20 cellular contexts compared by ENCODE assay signal in genomic region chr18:79867666-79868065, GRCh38.
DNase-seq lines count a peak whose midpoint lies in the region; ATAC-seq and TF ChIP-seq lines count a peak whose summit lies in the region.
"Had no signal": no experiment of that assay in that cellular context is flagged by ENCODE, and none has a peak within 500 bp of the region (broad histone marks: within the 10 kb centered on the region; RNA-seq: fewer than 3 reads in every experiment).

No MANE protein-coding gene starts in this region.

- H3K4me1 Mint-ChIP-seq in activated CD4-positive, alpha-beta T cell treated with anti-CD3 and anti-CD28 coated beads, Interleukin-2, amount 10 ng/mL, durations not matched to agents 24 days and 14 days: no peaks in the 10 kb centered on the region

- peaks cover 0 to 7% (median 0%) of the 10 kb centered on the region in 11 donors for H3K9me3 ChIP-seq in heart right ventricle
- H3K9me3 ChIP-seq in esophagus squamous epithelium: no peaks in the 10 kb centered on the region
- H3K9me3 ChIP-seq: HAP-1 had no signal

- WGBS in heart right ventricle, 2 donors: 79 to 82% methylated on average over 16 of the region's 16 CpGs
- 81% methylated on average over 3 of the region's 16 CpGs; no CpG with 5 or more reads in 1 of the 2 donors for WGBS in esophagus squamous epithelium, 2 donors

- peak; percentile 5 for DNase-seq in activated CD4-positive, alpha-beta T cell treated with anti-CD3 and anti-CD28 coated beads for 1 hour
- no peak for DNase-seq in activated CD4-positive, alpha-beta T cell treated with anti-CD3 and anti-CD28 coated beads, Interleukin-2, amount 10 ng/mL, durations not matched to agents 24 days and 14 days
- DNase-seq in left ventricle myocardium superior (peak; percentile 9), heart right ventricle (no peak), posterior vena cava (ENCODE audit: low spot score) (peak; percentile 79), DMS79 (lab: John Stamatoyannopoulos, UW) (no peak), esophagus squamous epithelium (lab: John Stamatoyannopoulos, UW) (no peak)
- DNase-seq: COR-L47, DMS 273 treated with DMSO at 0.1 percent for 48 hours, GDM1, NCI-H1417 treated with DMSO at 0.1 percent for 48 hours, NCI-H187 treated with DMSO at 0.1 percent for 48 hours, NCI-H2227 treated with DMSO at 0.1 percent for 48 hours, NCI-H510A treated with DMSO at 0.1 percent for 48 hours, NCI-H82, OCI-M1 had no signal

- intact Hi-C loops in activated CD4-positive, alpha-beta T cell treated with anti-CD3 and anti-CD28 coated beads, Interleukin-2, amount 10 ng/mL, durations not matched to agents 24 days and 14 days (cut with micrococcal nuclease): no loop called here
- intact Hi-C loops in left ventricle myocardium superior (cut with micrococcal nuclease): no loop called here
- intact Hi-C loops in heart right ventricle (cut with DNase I): no loop called here
- intact Hi-C loops in posterior vena cava (cut with DNase I): no loop called here
- intact Hi-C loops in esophagus squamous epithelium (cut with DNase I): no loop called here

- H3K36me3 Mint-ChIP-seq in activated CD4-positive, alpha-beta T cell treated with anti-CD3 and anti-CD28 coated beads, Interleukin-2, amount 10 ng/mL, durations not matched to agents 24 days and 14 days (ENCODE audit: low read depth): no peaks in the 10 kb centered on the region

- H3K27me3 ChIP-seq in heart right ventricle (peaks cover 0 to 30% (median 18%) of the 10 kb centered on the region in 7 donors), esophagus squamous epithelium (peaks cover 0 to 39% (median 0%) of the 10 kb centered on the region in 4 donors)

- no peak overlapping the region for H3K4me3 Mint-ChIP-seq in activated CD4-positive, alpha-beta T cell treated with anti-CD3 and anti-CD28 coated beads, Interleukin-2, amount 10 ng/mL, durations not matched to agents 24 days and 14 days

- TF ChIP-seq CTCF in heart right ventricle (IDR thresholded peaks at IDR 0.05) (no peak), esophagus squamous epithelium (IDR thresholded peaks at IDR 0.05) (no peak)

- H3K27ac ChIP-seq in heart right ventricle: no peak overlapping the region
- no peak overlapping the region for H3K27ac ChIP-seq in esophagus squamous epithelium
- H3K27ac ChIP-seq: 22Rv1, HL-60 had no signal

- no peak overlapping the region for H3K27ac Mint-ChIP-seq in activated CD4-positive, alpha-beta T cell treated with anti-CD3 and anti-CD28 coated beads, Interleukin-2, amount 10 ng/mL, durations not matched to agents 24 days and 14 days

- no peaks in the 10 kb centered on the region for H3K27me3 Mint-ChIP-seq in activated CD4-positive, alpha-beta T cell treated with anti-CD3 and anti-CD28 coated beads, Interleukin-2, amount 10 ng/mL, durations not matched to agents 24 days and 14 days

- no peak overlapping the region for H3K4me3 ChIP-seq in heart right ventricle
- no peak overlapping the region for H3K4me3 ChIP-seq in esophagus squamous epithelium
- H3K4me3 ChIP-seq: HAP-1 had no signal

- no peak for TF ChIP-seq POLR2A in esophagus squamous epithelium (IDR thresholded peaks at IDR 0.05)

- H3K4me1 ChIP-seq in heart right ventricle: no peaks in the 10 kb centered on the region
- H3K4me1 ChIP-seq in esophagus squamous epithelium: peaks cover 0 to 4% (median 0%) of the 10 kb centered on the region in 3 donors
- H3K4me1 ChIP-seq: HAP-1 had no signal

- H3K36me3 ChIP-seq in heart right ventricle: peaks cover 0 to 1% (median 0%) of the 10 kb centered on the region in 9 donors
- no peaks in the 10 kb centered on the region for H3K36me3 ChIP-seq in esophagus squamous epithelium
- H3K36me3 ChIP-seq: HAP-1 had no signal

- no peaks in the 10 kb centered on the region for H3K9me3 Mint-ChIP-seq in activated CD4-positive, alpha-beta T cell treated with anti-CD3 and anti-CD28 coated beads, Interleukin-2, amount 10 ng/mL, durations not matched to agents 24 days and 14 days

- ATAC-seq in left ventricle myocardium superior (no peak), heart right ventricle (no peak), GM18498 (IDR thresholded peaks at IDR 0.05; ENCODE audit: unreplicated experiment) (no peak)

Comparison
In these comparisons a context has a peak if more than half of its experiments do, and no peak if none do; other contexts are left out.
1. DNase-seq: peak in activated CD4-positive, alpha-beta T cell treated with anti-CD3 and anti-CD28 coated beads for 1 hour (single experiment), left ventricle myocardium superior (single experiment) and posterior vena cava (single experiment); none in activated CD4-positive, alpha-beta T cell treated with anti-CD3 and anti-CD28 coated beads, Interleukin-2, amount 10 ng/mL, durations not matched to agents 24 days and 14 days (single experiment), heart right ventricle (0 of 2), DMS79 (single experiment) and esophagus squamous epithelium (single experiment).